1 cellular context compared by ENCODE assay signal in genomic region chr15:69126054-69126469, GRCh38.
TF ChIP-seq lines count a peak whose summit lies in the region.

No MANE protein-coding gene starts in this region.

TF ChIP-seq in HepG2, 621 proteins besides CTCF, POLR2A, EP300 and RAD21 (continued from another document and continues in another):
- TF ChIP-seq XBP1 (CRISPR knock-in tag; IDR thresholded peaks at IDR 0.05), result no peak
- TF ChIP-seq BCL6 (CRISPR knock-in tag; IDR thresholded peaks at IDR 0.05), result peak; percentile 99
- TF ChIP-seq, protein P1, sequence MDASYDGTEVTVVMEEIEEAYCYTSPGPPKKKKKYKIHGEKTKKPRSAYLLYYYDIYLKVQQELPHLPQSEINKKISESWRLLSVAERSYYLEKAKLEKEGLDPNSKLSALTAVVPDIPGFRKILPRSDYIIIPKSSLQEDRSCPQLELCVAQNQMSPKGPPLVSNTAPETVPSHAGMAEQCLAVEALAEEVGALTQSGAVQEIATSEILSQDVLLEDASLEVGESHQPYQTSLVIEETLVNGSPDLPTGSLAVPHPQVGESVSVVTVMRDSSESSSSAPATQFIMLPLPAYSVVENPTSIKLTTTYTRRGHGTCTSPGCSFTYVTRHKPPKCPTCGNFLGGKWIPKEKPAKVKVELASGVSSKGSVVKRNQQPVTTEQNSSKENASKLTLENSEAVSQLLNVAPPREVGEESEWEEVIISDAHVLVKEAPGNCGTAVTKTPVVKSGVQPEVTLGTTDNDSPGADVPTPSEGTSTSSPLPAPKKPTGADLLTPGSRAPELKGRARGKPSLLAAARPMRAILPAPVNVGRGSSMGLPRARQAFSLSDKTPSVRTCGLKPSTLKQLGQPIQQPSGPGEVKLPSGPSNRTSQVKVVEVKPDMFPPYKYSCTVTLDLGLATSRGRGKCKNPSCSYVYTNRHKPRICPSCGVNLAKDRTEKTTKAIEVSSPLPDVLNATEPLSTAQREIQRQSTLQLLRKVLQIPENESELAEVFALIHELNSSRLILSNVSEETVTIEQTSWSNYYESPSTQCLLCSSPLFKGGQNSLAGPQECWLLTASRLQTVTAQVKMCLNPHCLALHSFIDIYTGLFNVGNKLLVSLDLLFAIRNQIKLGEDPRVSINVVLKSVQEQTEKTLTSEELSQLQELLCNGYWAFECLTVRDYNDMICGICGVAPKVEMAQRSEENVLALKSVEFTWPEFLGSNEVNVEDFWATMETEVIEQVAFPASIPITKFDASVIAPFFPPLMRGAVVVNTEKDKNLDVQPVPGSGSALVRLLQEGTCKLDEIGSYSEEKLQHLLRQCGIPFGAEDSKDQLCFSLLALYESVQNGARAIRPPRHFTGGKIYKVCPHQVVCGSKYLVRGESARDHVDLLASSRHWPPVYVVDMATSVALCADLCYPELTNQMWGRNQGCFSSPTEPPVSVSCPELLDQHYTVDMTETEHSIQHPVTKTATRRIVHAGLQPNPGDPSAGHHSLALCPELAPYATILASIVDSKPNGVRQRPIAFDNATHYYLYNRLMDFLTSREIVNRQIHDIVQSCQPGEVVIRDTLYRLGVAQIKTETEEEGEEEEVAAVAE (CRISPR knock-in tag; IDR thresholded peaks at IDR 0.05; ENCODE audit: borderline replicate concordance), result peak; percentile 86; the same call in 1 of the 2 replicates
- TF ChIP-seq HNF4G (IDR thresholded peaks at IDR 0.05; ENCODE audit: borderline replicate concordance, low read depth, low read length), result peak; percentile 46
- TF ChIP-seq HNF4G (CRISPR knock-in tag; IDR thresholded peaks at IDR 0.05; ENCODE audit: borderline replicate concordance, low read depth), result no peak
- no peak for TF ChIP-seq KLF11 (CRISPR knock-in tag; IDR thresholded peaks at IDR 0.05)
- TF ChIP-seq, protein P2, sequence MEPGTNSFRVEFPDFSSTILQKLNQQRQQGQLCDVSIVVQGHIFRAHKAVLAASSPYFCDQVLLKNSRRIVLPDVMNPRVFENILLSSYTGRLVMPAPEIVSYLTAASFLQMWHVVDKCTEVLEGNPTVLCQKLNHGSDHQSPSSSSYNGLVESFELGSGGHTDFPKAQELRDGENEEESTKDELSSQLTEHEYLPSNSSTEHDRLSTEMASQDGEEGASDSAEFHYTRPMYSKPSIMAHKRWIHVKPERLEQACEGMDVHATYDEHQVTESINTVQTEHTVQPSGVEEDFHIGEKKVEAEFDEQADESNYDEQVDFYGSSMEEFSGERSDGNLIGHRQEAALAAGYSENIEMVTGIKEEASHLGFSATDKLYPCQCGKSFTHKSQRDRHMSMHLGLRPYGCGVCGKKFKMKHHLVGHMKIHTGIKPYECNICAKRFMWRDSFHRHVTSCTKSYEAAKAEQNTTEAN (CRISPR knock-in tag; conservative IDR thresholded peaks at IDR 0.05), result 0 out of 2 replicates have a peak, but pooled peaks have one; percentile 63
- TF ChIP-seq ZNF44 (CRISPR knock-in tag; IDR thresholded peaks at IDR 0.05), result 0 out of 2 replicates have a peak, but pooled peaks have one; percentile 54
- TF ChIP-seq TEAD3 (CRISPR knock-in tag; optimal IDR thresholded peaks at IDR 0.05; ENCODE audit: borderline replicate concordance), result peak; percentile 86
- peak; percentile 60 for TF ChIP-seq ZNF652 (CRISPR knock-in tag; IDR thresholded peaks at IDR 0.05; ENCODE audit: borderline replicate concordance, low read depth)
- no peak for TF ChIP-seq FOXA1 (IDR thresholded peaks at IDR 0.05)
- peak; percentile 79 for TF ChIP-seq FOXA1 (CRISPR knock-in tag; IDR thresholded peaks at IDR 0.05)
- TF ChIP-seq ISL2 (CRISPR knock-in tag; IDR thresholded peaks at IDR 0.05), result peak; percentile 71
- peak; percentile 55; the same call in 1 of the 2 replicates for TF ChIP-seq CCDC6 (CRISPR knock-in tag; IDR thresholded peaks at IDR 0.05)
- TF ChIP-seq ZNF784 (CRISPR knock-in tag; IDR thresholded peaks at IDR 0.05; ENCODE audit: borderline replicate concordance), result peak; percentile 56; the same call in 1 of the 2 replicates
- peak; percentile 59; the same call in 1 of the 2 replicates for TF ChIP-seq SPEN (CRISPR knock-in tag; IDR thresholded peaks at IDR 0.05; ENCODE audit: low read depth)
- TF ChIP-seq KIAA2018 (CRISPR knock-in tag; IDR thresholded peaks at IDR 0.05; ENCODE audit: borderline replicate concordance), result no peak
- TF ChIP-seq ZSCAN31 (CRISPR knock-in tag; IDR thresholded peaks at IDR 0.05; ENCODE audit: low read depth), result no peak
- no peak for TF ChIP-seq ZFAT (CRISPR knock-in tag; conservative IDR thresholded peaks at IDR 0.05)
- peak; percentile 67; the same call in 1 of the 2 replicates for TF ChIP-seq NR2F6 (IDR thresholded peaks at IDR 0.05)
- TF ChIP-seq NR2F6 (CRISPR knock-in tag; IDR thresholded peaks at IDR 0.05), result peak; percentile 58
- TF ChIP-seq, protein P3, sequence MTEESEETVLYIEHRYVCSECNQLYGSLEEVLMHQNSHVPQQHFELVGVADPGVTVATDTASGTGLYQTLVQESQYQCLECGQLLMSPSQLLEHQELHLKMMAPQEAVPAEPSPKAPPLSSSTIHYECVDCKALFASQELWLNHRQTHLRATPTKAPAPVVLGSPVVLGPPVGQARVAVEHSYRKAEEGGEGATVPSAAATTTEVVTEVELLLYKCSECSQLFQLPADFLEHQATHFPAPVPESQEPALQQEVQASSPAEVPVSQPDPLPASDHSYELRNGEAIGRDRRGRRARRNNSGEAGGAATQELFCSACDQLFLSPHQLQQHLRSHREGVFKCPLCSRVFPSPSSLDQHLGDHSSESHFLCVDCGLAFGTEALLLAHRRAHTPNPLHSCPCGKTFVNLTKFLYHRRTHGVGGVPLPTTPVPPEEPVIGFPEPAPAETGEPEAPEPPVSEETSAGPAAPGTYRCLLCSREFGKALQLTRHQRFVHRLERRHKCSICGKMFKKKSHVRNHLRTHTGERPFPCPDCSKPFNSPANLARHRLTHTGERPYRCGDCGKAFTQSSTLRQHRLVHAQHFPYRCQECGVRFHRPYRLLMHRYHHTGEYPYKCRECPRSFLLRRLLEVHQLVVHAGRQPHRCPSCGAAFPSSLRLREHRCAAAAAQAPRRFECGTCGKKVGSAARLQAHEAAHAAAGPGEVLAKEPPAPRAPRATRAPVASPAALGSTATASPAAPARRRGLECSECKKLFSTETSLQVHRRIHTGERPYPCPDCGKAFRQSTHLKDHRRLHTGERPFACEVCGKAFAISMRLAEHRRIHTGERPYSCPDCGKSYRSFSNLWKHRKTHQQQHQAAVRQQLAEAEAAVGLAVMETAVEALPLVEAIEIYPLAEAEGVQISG (CRISPR knock-in tag; IDR thresholded peaks at IDR 0.05), result peak; percentile 57; the same call in 1 of the 2 replicates
- TF ChIP-seq HNF1B (CRISPR knock-in tag; IDR thresholded peaks at IDR 0.05), result peak; percentile 53
- no peak for TF ChIP-seq KAT7 (CRISPR knock-in tag; IDR thresholded peaks at IDR 0.05; ENCODE audit: borderline replicate concordance)
- TF ChIP-seq RXRB (CRISPR knock-in tag; IDR thresholded peaks at IDR 0.05; ENCODE audit: borderline replicate concordance), result peak; percentile 94
- TF ChIP-seq ATF3 (CRISPR knock-in tag; IDR thresholded peaks at IDR 0.05), result peak; percentile 86
- TF ChIP-seq FOXA3 (CRISPR knock-in tag; IDR thresholded peaks at IDR 0.05), result peak; percentile 95
- peak; percentile 30; the same call in 1 of the 2 replicates for TF ChIP-seq ZNF788 (CRISPR knock-in tag; IDR thresholded peaks at IDR 0.05; ENCODE audit: borderline replicate concordance)
- TF ChIP-seq, protein P4, sequence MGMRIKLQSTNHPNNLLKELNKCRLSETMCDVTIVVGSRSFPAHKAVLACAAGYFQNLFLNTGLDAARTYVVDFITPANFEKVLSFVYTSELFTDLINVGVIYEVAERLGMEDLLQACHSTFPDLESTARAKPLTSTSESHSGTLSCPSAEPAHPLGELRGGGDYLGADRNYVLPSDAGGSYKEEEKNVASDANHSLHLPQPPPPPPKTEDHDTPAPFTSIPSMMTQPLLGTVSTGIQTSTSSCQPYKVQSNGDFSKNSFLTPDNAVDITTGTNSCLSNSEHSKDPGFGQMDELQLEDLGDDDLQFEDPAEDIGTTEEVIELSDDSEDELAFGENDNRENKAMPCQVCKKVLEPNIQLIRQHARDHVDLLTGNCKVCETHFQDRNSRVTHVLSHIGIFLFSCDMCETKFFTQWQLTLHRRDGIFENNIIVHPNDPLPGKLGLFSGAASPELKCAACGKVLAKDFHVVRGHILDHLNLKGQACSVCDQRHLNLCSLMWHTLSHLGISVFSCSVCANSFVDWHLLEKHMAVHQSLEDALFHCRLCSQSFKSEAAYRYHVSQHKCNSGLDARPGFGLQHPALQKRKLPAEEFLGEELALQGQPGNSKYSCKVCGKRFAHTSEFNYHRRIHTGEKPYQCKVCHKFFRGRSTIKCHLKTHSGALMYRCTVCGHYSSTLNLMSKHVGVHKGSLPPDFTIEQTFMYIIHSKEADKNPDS (CRISPR knock-in tag; IDR thresholded peaks at IDR 0.05), result peak; percentile 99
- TF ChIP-seq FOXP1 (IDR thresholded peaks at IDR 0.05), result no peak
- TF ChIP-seq FOXP1 (CRISPR knock-in tag; IDR thresholded peaks at IDR 0.05), result peak; percentile 76
- peak; percentile 61; the same call in 1 of the 2 replicates for TF ChIP-seq FOXP4 (CRISPR knock-in tag; IDR thresholded peaks at IDR 0.05)
